In genomic region chr21:43805275-43805800, GRCh38 we compare ENCODE assay signal across 11 cellular contexts. TPM values are rescaled to one million over a fixed set of nuclear protein-coding genes. Genes with fewer than 3 reads are reported as not detected.
DNase-seq lines count a peak whose midpoint lies in the region; ATAC-seq and TF ChIP-seq lines count a peak whose summit lies in the region.
"Had no signal": no experiment of that assay in that cellular context is flagged by ENCODE, and none has a peak within 500 bp of the region (broad histone marks: within the 10 kb centered on the region; RNA-seq: fewer than 3 reads in every experiment).

No MANE protein-coding gene starts in this region.

- H3K9me3 ChIP-seq in osteoblast (ENCODE audit: low read depth, low read length): no peaks in the 10 kb centered on the region
- no peaks in the 10 kb centered on the region for H3K9me3 ChIP-seq in BE2C

- H3K79me2 ChIP-seq in osteoblast (ENCODE audit: insufficient read depth, low read length): no peaks in the 10 kb centered on the region

- H3K27me3 ChIP-seq in osteoblast (ENCODE audit: insufficient read depth, low read length) (no peaks in the 10 kb centered on the region), BE2C (no peaks in the 10 kb centered on the region)
- H3K27me3 ChIP-seq: foreskin keratinocyte had no signal

- TF ChIP-seq CTCF in osteoblast (IDR thresholded peaks at IDR 0.05; ENCODE audit: extremely low read depth, low read depth, low read length) (no peak), BE2C (IDR thresholded peaks at IDR 0.05; ENCODE audit: low read depth, low read length) (no peak)

- peaks cover 5% of the 10 kb centered on the region for H4K20me1 ChIP-seq in osteoblast (ENCODE audit: insufficient read depth, low read length)

- ATAC-seq in GM18858 (IDR thresholded peaks at IDR 0.05; ENCODE audit: unreplicated experiment) (peak; percentile 83), GM21526 (IDR thresholded peaks at IDR 0.05; ENCODE audit: low FRiP score, unreplicated experiment) (peak; percentile 63), HG03432 (IDR thresholded peaks at IDR 0.05; ENCODE audit: unreplicated experiment) (peak; percentile 77)
- ATAC-seq: foreskin keratinocyte had no signal

- H3K4me3 ChIP-seq in osteoblast (ENCODE audit: insufficient read depth, low read length) (no peak overlapping the region), BE2C (ENCODE audit: low read depth, low read length) (no peak overlapping the region)

- H3K36me3 ChIP-seq in osteoblast (ENCODE audit: insufficient read depth, low read length) (peaks cover 30% of the 10 kb centered on the region), BE2C (peaks cover 36% of the 10 kb centered on the region)

- DNase-seq in germinal center (ENCODE audit: low spot score): peak; percentile 95
- no peak for DNase-seq in osteoblast (ENCODE audit: insufficient read length, low spot score, missing footprints)
- DNase-seq in mucosa of gallbladder (ENCODE audit: low spot score): no peak
- no peak for DNase-seq in BE2C
- DNase-seq in activated naive CD4-positive, alpha-beta T cell treated with anti-CD3 and anti-CD28 coated beads, Interleukin-2, amount 50 U/mL, for 16 hours: no peak
- DNase-seq: foreskin keratinocyte, NCI-H748 treated with DMSO at 0.1 percent for 48 hours, retina had no signal

- no peak overlapping the region for H3K4me2 ChIP-seq in osteoblast (ENCODE audit: insufficient read depth, low read length)

- no peaks in the 10 kb centered on the region for H3K4me1 ChIP-seq in osteoblast (ENCODE audit: insufficient read depth, low read length)
- H3K4me1 ChIP-seq in BE2C: no peaks in the 10 kb centered on the region
- H3K4me1 ChIP-seq: foreskin keratinocyte had no signal

- H3K27ac ChIP-seq in osteoblast (ENCODE audit: low read depth, low read length): no peak overlapping the region
- H3K27ac ChIP-seq: foreskin keratinocyte had no signal

- no peak overlapping the region for H2AFZ ChIP-seq in osteoblast (ENCODE audit: low read length)

RNA-seq across cellular contexts. Expression of gene RRP1, which starts 16.0 kb away (rescaled TPM):
- 16.5 and 18.5 TPM in 2 replicates for total RNA-seq in osteoblast
- 19.2 TPM for total RNA-seq in mucosa of gallbladder
- polyA plus RNA-seq in BE2C (2012; ENCODE audit: insufficient read depth, insufficient read length, low read depth): 57.2 TPM

RNA-seq across cellular contexts. Expression of gene CSTB, which starts 29.2 kb away (rescaled TPM):
- total RNA-seq in osteoblast (14.8 and 18.3 TPM in 2 replicates), mucosa of gallbladder (68.2 TPM)
- 64.1 TPM for polyA plus RNA-seq in BE2C (2012; ENCODE audit: insufficient read depth, insufficient read length, low read depth)

RNA-seq across cellular contexts. Expression of gene AGPAT3, which starts 59.7 kb away (rescaled TPM):
- 37.4 and 47.4 TPM in 2 replicates for total RNA-seq in osteoblast
- total RNA-seq in mucosa of gallbladder: 107 TPM
- 20.6 TPM for polyA plus RNA-seq in BE2C (2012; ENCODE audit: insufficient read depth, insufficient read length, low read depth)
